1 cellular context compared by ENCODE assay signal in genomic region chr3:159818399-159818798, GRCh38.
A peak's percentile ranks its signal among the peaks of the same experiment; 100 is the strongest.
TF ChIP-seq lines count a peak whose summit lies in the region.

No MANE protein-coding gene starts in this region.

TF ChIP-seq in HepG2, 621 proteins besides CTCF, POLR2A, EP300 and RAD21 (continued from another document):
- TF ChIP-seq FOXP1 (IDR thresholded peaks at IDR 0.05) (no peak), FOXP1 (CRISPR knock-in tag; IDR thresholded peaks at IDR 0.05) (no peak), NKX3-1 (CRISPR knock-in tag; IDR thresholded peaks at IDR 0.05) (no peak), MED13 (CRISPR knock-in tag; IDR thresholded peaks at IDR 0.05) (no peak), POLR2G (IDR thresholded peaks at IDR 0.05; ENCODE audit: low read depth, low read length) (no peak), E2F1 (CRISPR knock-in tag; IDR thresholded peaks at IDR 0.05) (no peak), NR2F6 (IDR thresholded peaks at IDR 0.05) (peak; percentile 46; the same call in 1 of the 2 replicates), NR2F6 (CRISPR knock-in tag; IDR thresholded peaks at IDR 0.05) (peak; percentile 52; the same call in 1 of the 2 replicates), STAG1 (CRISPR knock-in tag; IDR thresholded peaks at IDR 0.05) (peak; percentile 28; the same call in 1 of the 2 replicates), ZNF614 (CRISPR knock-in tag; IDR thresholded peaks at IDR 0.05; ENCODE audit: borderline replicate concordance) (no peak), RXRA (CRISPR knock-in tag; IDR thresholded peaks at IDR 0.05) (peak; percentile 37; the same call in 1 of the 2 replicates), SCMH1 (CRISPR knock-in tag; IDR thresholded peaks at IDR 0.05; ENCODE audit: borderline replicate concordance) (no peak), HMG20A (CRISPR knock-in tag; IDR thresholded peaks at IDR 0.05; ENCODE audit: borderline replicate concordance) (peak; percentile 20; the same call in 1 of the 2 replicates), NR2F1 (CRISPR knock-in tag; IDR thresholded peaks at IDR 0.05) (peak; percentile 45 to 51; a peak in 2 of 4 replicates), IRF2 (CRISPR knock-in tag; IDR thresholded peaks at IDR 0.05) (no peak), ZNF598 (CRISPR knock-in tag; IDR thresholded peaks at IDR 0.05; ENCODE audit: borderline replicate concordance) (no peak)
- TF ChIP-seq, protein P1, sequence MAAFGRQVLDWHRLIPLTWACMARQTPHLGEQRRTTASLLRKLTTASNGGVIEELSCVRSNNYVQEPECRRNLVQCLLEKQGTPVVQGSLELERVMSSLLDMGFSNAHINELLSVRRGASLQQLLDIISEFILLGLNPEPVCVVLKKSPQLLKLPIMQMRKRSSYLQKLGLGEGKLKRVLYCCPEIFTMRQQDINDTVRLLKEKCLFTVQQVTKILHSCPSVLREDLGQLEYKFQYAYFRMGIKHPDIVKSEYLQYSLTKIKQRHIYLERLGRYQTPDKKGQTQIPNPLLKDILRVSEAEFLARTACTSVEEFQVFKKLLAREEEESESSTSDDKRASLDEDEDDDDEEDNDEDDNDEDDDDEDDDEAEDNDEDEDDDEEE (CRISPR knock-in tag; IDR thresholded peaks at IDR 0.05), result no peak
